1 cellular context compared by ENCODE assay signal in the genomic region with DNA sequence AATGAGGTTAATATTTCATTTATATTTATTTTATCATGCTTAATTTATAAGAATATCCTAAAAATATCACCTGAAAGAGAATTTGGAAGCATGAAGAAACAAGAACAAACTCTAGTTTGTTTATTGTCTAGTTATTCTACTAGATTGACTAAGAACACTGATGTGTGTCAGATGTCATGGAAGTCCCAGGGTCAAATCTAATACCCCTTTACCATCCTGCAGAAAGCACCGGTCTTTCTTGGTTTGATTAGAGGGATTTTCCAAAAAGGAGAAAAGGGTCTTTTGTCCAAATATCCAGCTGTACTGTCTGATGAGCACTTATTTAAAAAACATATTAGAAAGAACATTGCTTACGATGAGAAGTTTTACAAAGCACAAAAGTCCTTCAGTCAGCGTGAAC.
TF ChIP-seq lines count a peak whose summit lies in the region.

No MANE protein-coding gene starts in this region.

TF ChIP-seq in GM12878, 131 proteins besides CTCF, POLR2A, EP300 and RAD21 (continued from another document):
- 0 out of 2 replicates have a peak, but pooled peaks have one; percentile 36 for TF ChIP-seq ZBED1 (IDR thresholded peaks at IDR 0.05; ENCODE audit: borderline replicate concordance)
- no peak for TF ChIP-seq BHLHE40 (IDR thresholded peaks at IDR 0.05; ENCODE audit: borderline replicate concordance in 1 of 2, low read depth in 2 of 2, low read length in 1 of 2)
- no peak for TF ChIP-seq RELA (IDR thresholded peaks at IDR 0.05; ENCODE audit: borderline replicate concordance, partially characterized antibody)
- no peak for TF ChIP-seq BCL11A (IDR thresholded peaks at IDR 0.05; ENCODE audit: low read depth, low read length)
- TF ChIP-seq ZBTB4 (CRISPR knock-in tag; IDR thresholded peaks at IDR 0.05) = no peak
- TF ChIP-seq NR2C2 (IDR thresholded peaks at IDR 0.05; ENCODE audit: borderline replicate concordance, control insufficient read depth, insufficient read length, low read depth) = no peak
